ENCODE assay signal across 1 cellular context in genomic region chr10:68542046-68542445, GRCh38.
TF ChIP-seq lines count a peak whose summit lies in the region.

No MANE protein-coding gene starts in this region.

TF ChIP-seq in GM23338, 12 proteins besides CTCF, POLR2A, EP300 and RAD21 (continued from another document):
- TF ChIP-seq, protein P1, sequence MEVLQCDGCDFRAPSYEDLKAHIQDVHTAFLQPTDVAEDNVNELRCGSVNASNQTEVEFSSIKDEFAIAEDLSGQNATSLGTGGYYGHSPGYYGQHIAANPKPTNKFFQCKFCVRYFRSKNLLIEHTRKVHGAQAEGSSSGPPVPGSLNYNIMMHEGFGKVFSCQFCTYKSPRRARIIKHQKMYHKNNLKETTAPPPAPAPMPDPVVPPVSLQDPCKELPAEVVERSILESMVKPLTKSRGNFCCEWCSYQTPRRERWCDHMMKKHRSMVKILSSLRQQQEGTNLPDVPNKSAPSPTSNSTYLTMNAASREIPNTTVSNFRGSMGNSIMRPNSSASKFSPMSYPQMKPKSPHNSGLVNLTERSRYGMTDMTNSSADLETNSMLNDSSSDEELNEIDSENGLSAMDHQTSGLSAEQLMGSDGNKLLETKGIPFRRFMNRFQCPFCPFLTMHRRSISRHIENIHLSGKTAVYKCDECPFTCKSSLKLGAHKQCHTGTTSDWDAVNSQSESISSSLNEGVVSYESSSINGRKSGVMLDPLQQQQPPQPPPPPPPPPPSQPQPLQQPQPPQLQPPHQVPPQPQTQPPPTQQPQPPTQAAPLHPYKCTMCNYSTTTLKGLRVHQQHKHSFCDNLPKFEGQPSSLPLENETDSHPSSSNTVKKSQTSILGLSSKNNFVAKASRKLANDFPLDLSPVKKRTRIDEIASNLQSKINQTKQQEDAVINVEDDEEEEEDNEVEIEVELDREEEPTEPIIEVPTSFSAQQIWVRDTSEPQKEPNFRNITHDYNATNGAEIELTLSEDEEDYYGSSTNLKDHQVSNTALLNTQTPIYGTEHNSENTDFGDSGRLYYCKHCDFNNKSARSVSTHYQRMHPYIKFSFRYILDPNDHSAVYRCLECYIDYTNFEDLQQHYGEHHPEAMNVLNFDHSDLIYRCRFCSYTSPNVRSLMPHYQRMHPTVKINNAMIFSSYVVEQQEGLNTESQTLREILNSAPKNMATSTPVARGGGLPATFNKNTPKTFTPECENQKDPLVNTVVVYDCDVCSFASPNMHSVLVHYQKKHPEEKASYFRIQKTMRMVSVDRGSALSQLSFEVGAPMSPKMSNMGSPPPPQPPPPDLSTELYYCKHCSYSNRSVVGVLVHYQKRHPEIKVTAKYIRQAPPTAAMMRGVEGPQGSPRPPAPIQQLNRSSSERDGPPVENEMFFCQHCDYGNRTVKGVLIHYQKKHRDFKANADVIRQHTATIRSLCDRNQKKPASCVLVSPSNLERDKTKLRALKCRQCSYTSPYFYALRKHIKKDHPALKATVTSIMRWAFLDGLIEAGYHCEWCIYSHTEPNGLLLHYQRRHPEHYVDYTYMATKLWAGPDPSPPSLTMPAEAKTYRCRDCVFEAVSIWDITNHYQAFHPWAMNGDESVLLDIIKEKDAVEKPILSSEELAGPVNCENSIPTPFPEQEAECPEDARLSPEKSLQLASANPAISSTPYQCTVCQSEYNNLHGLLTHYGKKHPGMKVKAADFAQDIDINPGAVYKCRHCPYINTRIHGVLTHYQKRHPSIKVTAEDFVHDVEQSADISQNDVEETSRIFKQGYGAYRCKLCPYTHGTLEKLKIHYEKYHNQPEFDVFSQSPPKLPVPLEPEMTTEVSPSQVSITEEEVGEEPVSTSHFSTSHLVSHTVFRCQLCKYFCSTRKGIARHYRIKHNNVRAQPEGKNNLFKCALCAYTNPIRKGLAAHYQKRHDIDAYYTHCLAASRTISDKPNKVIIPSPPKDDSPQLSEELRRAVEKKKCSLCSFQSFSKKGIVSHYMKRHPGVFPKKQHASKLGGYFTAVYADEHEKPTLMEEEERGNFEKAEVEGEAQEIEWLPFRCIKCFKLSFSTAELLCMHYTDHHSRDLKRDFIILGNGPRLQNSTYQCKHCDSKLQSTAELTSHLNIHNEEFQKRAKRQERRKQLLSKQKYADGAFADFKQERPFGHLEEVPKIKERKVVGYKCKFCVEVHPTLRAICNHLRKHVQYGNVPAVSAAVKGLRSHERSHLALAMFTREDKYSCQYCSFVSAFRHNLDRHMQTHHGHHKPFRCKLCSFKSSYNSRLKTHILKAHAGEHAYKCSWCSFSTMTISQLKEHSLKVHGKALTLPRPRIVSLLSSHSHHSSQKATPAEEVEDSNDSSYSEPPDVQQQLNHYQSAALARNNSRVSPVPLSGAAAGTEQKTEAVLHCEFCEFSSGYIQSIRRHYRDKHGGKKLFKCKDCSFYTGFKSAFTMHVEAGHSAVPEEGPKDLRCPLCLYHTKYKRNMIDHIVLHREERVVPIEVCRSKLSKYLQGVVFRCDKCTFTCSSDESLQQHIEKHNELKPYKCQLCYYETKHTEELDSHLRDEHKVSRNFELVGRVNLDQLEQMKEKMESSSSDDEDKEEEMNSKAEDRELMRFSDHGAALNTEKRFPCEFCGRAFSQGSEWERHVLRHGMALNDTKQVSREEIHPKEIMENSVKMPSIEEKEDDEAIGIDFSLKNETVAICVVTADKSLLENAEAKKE (CRISPR knock-in tag; IDR thresholded peaks at IDR 0.05), result no peak
- no peak for TF ChIP-seq CREB1 (CRISPR knock-in tag; IDR thresholded peaks at IDR 0.05; ENCODE audit: low read depth)
- TF ChIP-seq, protein P2, sequence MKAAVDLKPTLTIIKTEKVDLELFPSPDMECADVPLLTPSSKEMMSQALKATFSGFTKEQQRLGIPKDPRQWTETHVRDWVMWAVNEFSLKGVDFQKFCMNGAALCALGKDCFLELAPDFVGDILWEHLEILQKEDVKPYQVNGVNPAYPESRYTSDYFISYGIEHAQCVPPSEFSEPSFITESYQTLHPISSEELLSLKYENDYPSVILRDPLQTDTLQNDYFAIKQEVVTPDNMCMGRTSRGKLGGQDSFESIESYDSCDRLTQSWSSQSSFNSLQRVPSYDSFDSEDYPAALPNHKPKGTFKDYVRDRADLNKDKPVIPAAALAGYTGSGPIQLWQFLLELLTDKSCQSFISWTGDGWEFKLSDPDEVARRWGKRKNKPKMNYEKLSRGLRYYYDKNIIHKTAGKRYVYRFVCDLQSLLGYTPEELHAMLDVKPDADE (IDR thresholded peaks at IDR 0.05), result no peak
